ENCODE assay signal across 23 cellular contexts in genomic region chr18:69944434-69944833, GRCh38. TPM values are rescaled to one million over a fixed set of nuclear protein-coding genes. Genes with fewer than 3 reads are reported as not detected.
DNase-seq lines count a peak whose midpoint lies in the region; ATAC-seq, FAIRE-seq and TF ChIP-seq lines count a peak whose summit lies in the region.
"Had no signal": no experiment of that assay in that cellular context is flagged by ENCODE, and none has a peak within 500 bp of the region (broad histone marks: within the 10 kb centered on the region; RNA-seq: fewer than 3 reads in every experiment).

No MANE protein-coding gene starts in this region.

- H3K27ac ChIP-seq in uterus: no peak overlapping the region
- H3K27ac ChIP-seq: esophagus squamous epithelium, left ventricle myocardium inferior, SJCRH30, transverse colon had no signal

- H3K36me3 ChIP-seq in uterus: no peaks in the 10 kb centered on the region
- H3K36me3 ChIP-seq: esophagus squamous epithelium, left ventricle myocardium inferior, SJCRH30, transverse colon had no signal

- no peaks in the 10 kb centered on the region for H3K27me3 Mint-ChIP-seq in activated CD4-positive, alpha-beta T cell treated with anti-CD3 and anti-CD28 coated beads for 36 hours
- H3K27me3 Mint-ChIP-seq: activated B cell treated with CpG ODN at 0.5 μM for 24 hours had no signal

- ATAC-seq in activated CD4-positive, alpha-beta T cell treated with anti-CD3 and anti-CD28 coated beads for 36 hours: peak; percentile 20
- ATAC-seq: mucosa of descending colon had no signal

- no peaks in the 10 kb centered on the region for H3K9me3 ChIP-seq in uterus
- H3K9me3 ChIP-seq: esophagus squamous epithelium, left ventricle myocardium inferior, mucosa of descending colon, SJCRH30, transverse colon had no signal

- TF ChIP-seq CTCF in uterus (IDR thresholded peaks at IDR 0.05): no peak

- peaks cover 70% of the 10 kb centered on the region for H3K4me1 Mint-ChIP-seq in activated CD4-positive, alpha-beta T cell treated with anti-CD3 and anti-CD28 coated beads for 36 hours

- intact Hi-C loops in activated CD4-positive, alpha-beta T cell treated with anti-CD3 and anti-CD28 coated beads for 36 hours (cut with DNase I, micrococcal nuclease): loop anchor here in 1 of 2 experiments (2.0 kb wide), 1 partner anchor 14 kb away; no protein-coding TSS in a partner anchor
- intact Hi-C loops in uterus (cut with DNase I; ENCODE audit: low total_unique reads): no loop called here

- H3K36me3 Mint-ChIP-seq in activated CD4-positive, alpha-beta T cell treated with anti-CD3 and anti-CD28 coated beads for 36 hours (ENCODE audit: low read depth): peaks cover 77% of the 10 kb centered on the region

- no peak overlapping the region for H3K4me3 Mint-ChIP-seq in activated CD4-positive, alpha-beta T cell treated with anti-CD3 and anti-CD28 coated beads for 36 hours
- H3K4me3 Mint-ChIP-seq: activated B cell treated with CpG ODN at 0.5 μM for 24 hours; T-helper 2 cell treated with Interferon-gamma antibody and Interleukin-4, amounts not matched to agents 5 μg/mL and 100 μg/mL, for 36 hours had no signal

- peaks cover 25% of the 10 kb centered on the region for H3K9me3 Mint-ChIP-seq in activated CD4-positive, alpha-beta T cell treated with anti-CD3 and anti-CD28 coated beads for 36 hours (ENCODE audit: low read depth)

- POLR2A ChIA-PET in activated CD4-positive, alpha-beta T cell treated with anti-CD3 and anti-CD28 coated beads for 36 hours (lab: Charles Lee): interaction anchor here (1.1 to 3.2 kb wide), 5 partner anchors 9 to 58 kb away, joined by 7 to 25 read pairs (median 9); no protein-coding TSS in a partner anchor

- CTCF ChIA-PET in activated CD4-positive, alpha-beta T cell treated with anti-CD3 and anti-CD28 coated beads for 36 hours (lab: Charles Lee): interaction anchor here (0.8 to 2.4 kb wide), 8 partner anchors 9 to 58 kb away, joined by 3 to 16 read pairs (median 5); no protein-coding TSS in a partner anchor

- peak; percentile 36 for DNase-seq in activated CD4-positive, alpha-beta T cell treated with anti-CD3 and anti-CD28 coated beads for 36 hours
- no peak for DNase-seq in activated CD4-positive, alpha-beta T cell treated with anti-CD3 and anti-CD28 coated beads for 48 hours
- DNase-seq in GM12891 (ENCODE audit: insufficient read length, low spot score) (no peak), left kidney (ENCODE audit: low read depth, low spot score) (peak; percentile 39), NCI-H524 treated with DMSO at 0.1 percent for 48 hours (lab: John Stamatoyannopoulos, UW) (no peak), superior temporal gyrus (ENCODE audit: extremely low spot score) (no peak), uterus (no peak)
- peak; percentile 66 for DNase-seq in Jurkat, Clone E6-1 (ENCODE audit: low read depth, low spot score)
- DNase-seq: 8988T; activated B cell treated with CpG ODN at 0.5 μM for 24 hours; effector CD4-positive, alpha-beta T cell; esophagus squamous epithelium; GDM1; left ventricle myocardium inferior; mucosa of descending colon; NCI-H1105; nucleus accumbens; retina; SJCRH30; stimulated activated CD4-positive, alpha-beta T cell treated with anti-CD3 and anti-CD28 coated beads, Interleukin-12 subunit alpha, Interleukin-12 subunit beta, amount 100 ng/mL, for 4 hours; transverse colon had no signal

- H3K4me1 ChIP-seq in uterus: no peaks in the 10 kb centered on the region
- H3K4me1 ChIP-seq: esophagus squamous epithelium, SJCRH30, transverse colon had no signal

- no peak overlapping the region for H3K4me3 ChIP-seq in Jurkat, Clone E6-1 (ENCODE audit: low read length)
- H3K4me3 ChIP-seq in uterus: no peak overlapping the region
- H3K4me3 ChIP-seq: esophagus squamous epithelium, left ventricle myocardium inferior, mucosa of descending colon, SJCRH30, transverse colon had no signal

- TF ChIP-seq POLR2A in GM12891 (IDR thresholded peaks at IDR 0.05; ENCODE audit: low read depth, low read length) (peak; percentile 84; the same call in 1 of the 2 replicates), uterus (IDR thresholded peaks at IDR 0.05) (no peak)

- H3K27me3 ChIP-seq in uterus: no peaks in the 10 kb centered on the region
- H3K27me3 ChIP-seq: esophagus squamous epithelium, SJCRH30, transverse colon had no signal

- no peak overlapping the region for H3K27ac Mint-ChIP-seq in activated CD4-positive, alpha-beta T cell treated with anti-CD3 and anti-CD28 coated beads for 36 hours
- H3K27ac Mint-ChIP-seq: activated B cell treated with CpG ODN at 0.5 μM for 24 hours had no signal

- peak; percentile 68 for FAIRE-seq in GM12891 (lab: Jason Lieb, UNC)

TF ChIP-seq in GM12891, 5 proteins besides CTCF, POLR2A, EP300 and RAD21:
- TF ChIP-seq TAF1 (IDR thresholded peaks at IDR 0.05; ENCODE audit: low read depth, low read length) (0 out of 2 replicates have a peak, but pooled peaks have one; percentile 27), POLR2AphosphoS5 (IDR thresholded peaks at IDR 0.05; ENCODE audit: low read depth, low read length) (peak; percentile 87), POU2F2 (IDR thresholded peaks at IDR 0.05; ENCODE audit: low read depth, low read length) (no peak), PAX5 (IDR thresholded peaks at IDR 0.05; ENCODE audit: insufficient read depth, low read length, severe bottlenecking) (no peak), SPI1 (IDR thresholded peaks at IDR 0.05; ENCODE audit: low read depth, low read length) (no peak)

RNA-seq across cellular contexts. Expression of gene CD226, which starts 3.2 kb away (rescaled TPM):
- total RNA-seq in activated CD4-positive, alpha-beta T cell treated with anti-CD3 and anti-CD28 coated beads for 36 hours: 10 to 100 TPM; 53.3 to 56.9 TPM
- polyA plus RNA-seq in GM12891 (2012; ENCODE audit: low read depth, missing spikeins): 65.3 TPM
- polyA plus RNA-seq in Jurkat, Clone E6-1 (2012; ENCODE audit: insufficient read depth, insufficient read length): not detected
- 1 to 10 TPM in 2 of 4 donors, under 1 TPM in 1, not detected in 1; 0.59 to 5.5 (median 2.9) TPM for total RNA-seq in uterus
- total RNA-seq: HT-29 had no signal

Comparison
In these comparisons a context has a peak if more than half of its experiments do, and no peak if none do; other contexts are left out.
1. DNase-seq: peak in activated CD4-positive, alpha-beta T cell treated with anti-CD3 and anti-CD28 coated beads for 36 hours (single experiment), Jurkat, Clone E6-1 (single experiment) and left kidney (single experiment); none in activated CD4-positive, alpha-beta T cell treated with anti-CD3 and anti-CD28 coated beads for 48 hours (single experiment), GM12891 (single experiment), NCI-H524 treated with DMSO at 0.1 percent for 48 hours (single experiment), superior temporal gyrus (single experiment) and uterus (0 of 2).
2. RNA of gene CD226, which starts 3.2 kb away (total RNA-seq): 53.3 to 56.9 TPM in activated CD4-positive, alpha-beta T cell treated with anti-CD3 and anti-CD28 coated beads for 36 hours; 0.59 to 5.5 TPM in uterus; every median in the first group is over 4 times any median in the second.